In genomic region chr20:54103067-54103761, GRCh38 we compare ENCODE assay signal across 8 cellular contexts. TPM values are rescaled to one million over a fixed set of nuclear protein-coding genes. Genes with fewer than 3 reads are reported as not detected.
DNase-seq lines count a peak whose midpoint lies in the region; ATAC-seq lines count a peak whose summit lies in the region.

No MANE protein-coding gene starts in this region.

- peak; percentile 47 for DNase-seq in NK-92 treated with Interleukin-12 subunit alpha and Interleukin-12 subunit beta, amount 100 ng/mL, for 24 hours (lab: John Stamatoyannopoulos, UW)
- DNase-seq in NK-92 (lab: John Stamatoyannopoulos, UW; ENCODE audit: unreplicated experiment) (no peak), NCI-H2107 (lab: John Stamatoyannopoulos, UW) (peak; percentile 22), dermis blood vessel endothelial cell (peak; percentile 76), medulla oblongata (ENCODE audit: extremely low spot score) (peak; percentile 64)
- DNase-seq in activated CD4-positive, alpha-beta T cell treated with anti-CD3 and anti-CD28 coated beads for 4 hours: peak; percentile 61 to 70
- peak; percentile 73 to 76 for DNase-seq in stimulated activated CD8-positive, alpha-beta memory T cell treated with anti-CD3 and anti-CD28 coated beads, Interleukin-2, amount 100 ng/mL, for 48 hours (ENCODE audit: low read depth in 2 of 2)

- ATAC-seq in HG02623 (IDR thresholded peaks at IDR 0.05; ENCODE audit: unreplicated experiment): peak; percentile 78

RNA-seq across cellular contexts. Expression of gene BCAS1, which starts 32.8 kb away (rescaled TPM):
- not detected in 2 replicates for total RNA-seq in dermis blood vessel endothelial cell
